Comparison of ENCODE assay signal across 16 cellular contexts in the genomic region with DNA sequence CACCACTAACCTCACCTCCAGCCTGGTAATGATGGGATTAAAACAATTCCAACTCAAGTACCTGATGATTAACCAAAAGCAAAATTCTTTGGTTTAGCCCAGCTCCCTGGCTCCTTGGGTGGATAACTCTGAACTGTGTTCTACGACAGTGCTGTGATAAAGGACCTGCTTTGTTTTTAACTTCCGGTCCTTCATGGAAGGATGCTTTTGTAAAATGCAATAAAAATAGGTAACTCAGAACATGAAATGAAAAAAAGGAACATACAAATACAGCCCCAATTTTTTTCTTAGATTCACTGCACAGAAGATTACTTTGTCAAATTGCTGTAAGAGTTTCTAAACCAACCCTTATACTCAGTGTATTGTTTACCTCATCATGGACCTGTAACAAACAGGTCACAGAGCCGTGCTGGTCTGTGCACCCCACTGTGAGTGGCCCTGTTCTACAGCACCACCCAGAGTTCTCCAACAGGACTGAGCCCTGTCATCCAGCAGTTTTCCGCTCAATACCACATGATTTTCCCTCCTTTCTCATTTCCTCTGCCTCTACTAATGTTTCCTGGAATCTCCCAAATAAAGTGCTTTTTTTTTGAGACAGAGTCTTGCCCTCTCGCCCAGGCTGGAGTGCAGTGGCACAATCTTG. TPM values are rescaled to one million over a fixed set of nuclear protein-coding genes. Genes with fewer than 3 reads are reported as not detected.
A peak's percentile ranks its signal among the peaks of the same experiment; 100 is the strongest.
DNase-seq lines count a peak whose midpoint lies in the region; ATAC-seq and TF ChIP-seq lines count a peak whose summit lies in the region.
"Had no signal": no experiment of that assay in that cellular context is flagged by ENCODE, and none has a peak within 500 bp of the region (broad histone marks: within the 10 kb centered on the region; RNA-seq: fewer than 3 reads in every experiment).

No MANE protein-coding gene starts in this region.

- H3F3A ChIP-seq in SU-DHL-6 (ENCODE audit: insufficient read depth) = peaks cover 15% of the 10 kb centered on the region; the same call in 1 of the 2 replicates

- H2AFZ ChIP-seq in SU-DHL-6 (ENCODE audit: low read depth, low read length, severe bottlenecking) = peak overlapping the region; percentile 35

- no peaks in the 10 kb centered on the region for H3K27me3 Mint-ChIP-seq in neural crest cell (ENCODE audit: low read depth)
- H3K27me3 Mint-ChIP-seq: stimulated activated naive CD8-positive, alpha-beta T cell treated with anti-CD3 and anti-CD28 coated beads, Interleukin-15, Interleukin-2, amounts not matched to agents 100 ng/mL and 50 ng/mL, for 24 hours had no signal

- H3K36me3 ChIP-seq in H7 (replicated peaks; ENCODE audit: control insufficient read depth, insufficient read depth, low read length) (no peaks in the 10 kb centered on the region), SU-DHL-6 (ENCODE audit: low read length) (no peaks in the 10 kb centered on the region)
- H3K36me3 ChIP-seq: BE2C, breast epithelium had no signal

- peak overlapping the region; percentile 72 for H3K4me3 Mint-ChIP-seq in neural crest cell
- H3K4me3 Mint-ChIP-seq: activated naive CD4-positive, alpha-beta T cell treated with anti-CD3 and anti-CD28 coated beads for 36 hours; stimulated activated naive CD8-positive, alpha-beta T cell treated with anti-CD3 and anti-CD28 coated beads, Interleukin-15, Interleukin-2, amounts not matched to agents 100 ng/mL and 50 ng/mL, for 24 hours had no signal

- no peak overlapping the region for H3K9ac ChIP-seq in SU-DHL-6 (ENCODE audit: low read length)

- peaks cover 13% of the 10 kb centered on the region for H3K4me1 Mint-ChIP-seq in neural crest cell

- H3K79me2 ChIP-seq in SU-DHL-6 (ENCODE audit: insufficient read depth, low read length) = peaks cover 1% of the 10 kb centered on the region; the same call in 1 of the 2 replicates

- whole genome bisulfite sequencing in lower leg skin, 2 donors = 83 to 90% methylated on average over 5 of the region's 5 CpGs

- DNase-seq in H7 (peak; percentile 69), neural crest cell (ENCODE audit: low read depth, low spot score) (no peak), RKO (ENCODE audit: low spot score) (no peak), lower leg skin (ENCODE audit: low spot score in 2 of 2) (no peak)
- DNase-seq: activated naive CD4-positive, alpha-beta T cell treated with anti-CD3 and anti-CD28 coated beads for 36 hours; BE2C; kidney; NCI-H2029; stimulated activated CD4-positive, alpha-beta T cell treated with anti-CD3 and anti-CD28 coated beads, Interleukin-4, amount 100 ng/mL, for 1 hour had no signal

- H4K20me1 ChIP-seq in SU-DHL-6 (ENCODE audit: low read depth, low read length) = no peaks in the 10 kb centered on the region

- H3K9me3 ChIP-seq in SU-DHL-6 (ENCODE audit: insufficient read depth, low read length) = no peaks in the 10 kb centered on the region
- H3K9me3 ChIP-seq: BE2C, breast epithelium, SJSA1 had no signal

- H3K4me3 ChIP-seq in H7 (ENCODE audit: insufficient read depth, low read depth, low read length) = no peak overlapping the region
- H3K4me3 ChIP-seq in SU-DHL-6 (ENCODE audit: insufficient read depth, low read length, poor library complexity, severe bottlenecking) = no peak overlapping the region
- H3K4me3 ChIP-seq in lower leg skin (ENCODE audit: low read depth, poor library complexity, severe bottlenecking) = no peak overlapping the region
- H3K4me3 ChIP-seq: breast epithelium, SJSA1 had no signal

- no peaks in the 10 kb centered on the region for H3K9me2 ChIP-seq in SU-DHL-6 (replicated peaks; ENCODE audit: insufficient read depth, low read length)

- TF ChIP-seq CTCF in GM12874 (IDR thresholded peaks at IDR 0.05; ENCODE audit: insufficient read depth, low read depth, low read length) = peak; percentile 33; the same call in 1 of the 2 replicates
- no peak for TF ChIP-seq CTCF in SU-DHL-6 (IDR thresholded peaks at IDR 0.05; ENCODE audit: insufficient read depth, low read length, poor library complexity, severe bottlenecking)
- TF ChIP-seq CTCF in neural crest cell (conservative IDR thresholded peaks at IDR 0.05) = no peak
- TF ChIP-seq CTCF in lower leg skin (IDR thresholded peaks at IDR 0.05) = no peak

- H3K4me2 ChIP-seq in SU-DHL-6 (ENCODE audit: low read depth, low read length, poor library complexity, severe bottlenecking) = peak overlapping the region; percentile 32

- ATAC-seq in GM19035 (IDR thresholded peaks at IDR 0.05; ENCODE audit: unreplicated experiment) (no peak), GM18909 (IDR thresholded peaks at IDR 0.05; ENCODE audit: poor library complexity, unreplicated experiment) (no peak)

- H3K27ac ChIP-seq in SU-DHL-6 (ENCODE audit: low read depth, low read length) = peak overlapping the region; percentile 17; the same call in 1 of the 2 replicates
- H3K27ac ChIP-seq: breast epithelium, SJSA1 had no signal

- intact Hi-C loops in lower leg skin (cut with DNase I; ENCODE audit: low total_unique reads) = no loop called here

- no peaks in the 10 kb centered on the region for H3K36me3 Mint-ChIP-seq in neural crest cell (ENCODE audit: low read depth)

- no peaks in the 10 kb centered on the region for H3K9me3 Mint-ChIP-seq in neural crest cell
- H3K9me3 Mint-ChIP-seq: activated naive CD4-positive, alpha-beta T cell treated with anti-CD3 and anti-CD28 coated beads for 36 hours; stimulated activated naive CD8-positive, alpha-beta T cell treated with anti-CD3 and anti-CD28 coated beads, Interleukin-15, Interleukin-2, amounts not matched to agents 100 ng/mL and 50 ng/mL, for 24 hours had no signal

- TF ChIP-seq POLR2A in lower leg skin (IDR thresholded peaks at IDR 0.05) = no peak

- H3K27me3 ChIP-seq in H7 (ENCODE audit: control insufficient read depth, insufficient read depth, low read length) (no peaks in the 10 kb centered on the region), SU-DHL-6 (ENCODE audit: low read length) (no peaks in the 10 kb centered on the region)
- H3K27me3 ChIP-seq: BE2C, breast epithelium, SJSA1 had no signal

- peak overlapping the region; percentile 37 for H3K27ac Mint-ChIP-seq in neural crest cell (ENCODE audit: unreplicated experiment)
- H3K27ac Mint-ChIP-seq: activated naive CD4-positive, alpha-beta T cell treated with anti-CD3 and anti-CD28 coated beads for 36 hours; stimulated activated naive CD8-positive, alpha-beta T cell treated with anti-CD3 and anti-CD28 coated beads, Interleukin-15, Interleukin-2, amounts not matched to agents 100 ng/mL and 50 ng/mL, for 24 hours had no signal

RNA-seq across cellular contexts. Expression of gene PCYT1A, which starts 4.9 kb away (rescaled TPM):
- 23.9 and 38.0 TPM in 2 replicates for total RNA-seq in H7 (2014; rRNA removed; shearing (Covaris generic))
- total RNA-seq in neural crest cell (30.2 and 31.0 TPM in 2 replicates), lower leg skin (100 to 1,000 TPM in 3 of 4 donors, 10 to 100 TPM in 1; 96.2 to 144 (median 110) TPM)

RNA-seq across cellular contexts. Expression of gene DYNLT2B, which starts 25.6 kb away (rescaled TPM):
- total RNA-seq in H7 (2014; rRNA removed; shearing (Covaris generic)) = 5.8 and 11.3 TPM in 2 replicates
- total RNA-seq in neural crest cell (42.9 and 44.1 TPM in 2 replicates), lower leg skin (1 to 10 TPM; 7.6 to 9.1 (median 8.4) TPM)

RNA-seq across cellular contexts. Expression of gene TM4SF19, which starts 45.8 kb away (rescaled TPM):
- total RNA-seq in H7 (2014; rRNA removed; shearing (Covaris generic)) = not detected in 2 replicates
- total RNA-seq in neural crest cell (not detected in 2 replicates), lower leg skin (1 to 10 TPM in 2 of 4 donors, not detected in 2; 1.1 to 6.1 TPM)
- total RNA-seq: activated naive CD4-positive, alpha-beta T cell treated with anti-CD3 and anti-CD28 coated beads for 36 hours had no signal
